28 cellular contexts compared by ENCODE assay signal in the genomic region with DNA sequence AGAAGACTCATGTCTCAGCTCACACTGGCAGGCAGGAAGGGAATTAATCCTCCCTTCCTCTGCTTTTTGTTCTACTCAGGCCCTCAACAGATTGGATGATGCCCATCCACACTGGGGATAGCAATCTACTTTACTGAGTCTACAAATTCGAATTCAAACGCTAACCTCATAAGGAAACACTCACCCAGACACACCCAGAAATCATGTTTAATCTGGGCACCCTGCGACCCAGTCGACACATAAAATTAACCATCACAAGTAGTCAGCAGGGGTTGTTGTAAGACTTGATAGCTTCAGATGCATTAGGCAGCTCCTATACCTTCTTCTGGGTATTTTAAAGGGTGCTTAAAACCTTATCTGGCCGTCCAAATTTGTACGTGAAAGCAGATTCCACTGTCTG.
"Had no signal": no experiment of that assay in that cellular context is flagged by ENCODE, and none has a peak within 500 bp of the region (broad histone marks: within the 10 kb centered on the region; RNA-seq: fewer than 3 reads in every experiment).

No MANE protein-coding gene starts in this region.

- H3K9me3 ChIP-seq: ovary, psoas muscle, right lobe of liver, sigmoid colon, spleen, suprapubic skin, testis, tibial artery, transverse colon, upper lobe of right lung, uterus had no signal

- H3K27me3 ChIP-seq: neural progenitor cell, ovary, right lobe of liver, sigmoid colon, spleen, suprapubic skin, testis, tibial artery, transverse colon, upper lobe of right lung, uterus had no signal

- H3K36me3 ChIP-seq: neural progenitor cell, ovary, right lobe of liver, sigmoid colon, spleen, suprapubic skin, tibial artery, transverse colon, upper lobe of right lung, uterus had no signal

- H3K4me1 ChIP-seq: neural progenitor cell, parathyroid adenoma, psoas muscle, right lobe of liver, sigmoid colon, spleen, suprapubic skin, testis, tibial artery, transverse colon, upper lobe of right lung, uterus had no signal

- ATAC-seq: natural killer cell; psoas muscle; right cardiac atrium; right lobe of liver; stimulated activated memory B cell treated with anti-CD40 and anti-IgM and Interleukin-4, amounts not matched to agents 10 μg/mL and 1 μg/mL and 100 μg/mL, for 72 hours; stimulated activated naive CD8-positive, alpha-beta T cell treated with anti-CD3 and anti-CD28 coated beads, Interleukin-15, amount 100 ng/mL, for 72 hours; stimulated activated naive CD8-positive, alpha-beta T cell treated with anti-CD3 and anti-CD28 coated beads, Interleukin-15, Interleukin-2, amounts not matched to agents 100 U/mL and 50 U/mL, for 24 hours; upper lobe of right lung had no signal

- H3K27ac ChIP-seq: neural progenitor cell, ovary, parathyroid adenoma, psoas muscle, right lobe of liver, sigmoid colon, spleen, suprapubic skin, testis, tibial artery, transverse colon, upper lobe of right lung, uterus had no signal

- H3K4me3 ChIP-seq: neural progenitor cell, ovary, psoas muscle, right lobe of liver, sigmoid colon, spleen, suprapubic skin, testis, tibial artery, transverse colon, upper lobe of right lung, uterus had no signal

- DNase-seq: natural killer cell; occipital lobe; ovary; posterior cingulate gyrus; psoas muscle; right cardiac atrium; right lobe of liver; sigmoid colon; small intestine; spleen; stimulated activated CD4-positive, alpha-beta T cell treated with anti-CD3 and anti-CD28 coated beads, Interleukin-12 subunit alpha, Interleukin-12 subunit beta, amount 100 ng/mL, for 4 hours; stimulated activated CD4-positive, alpha-beta T cell treated with anti-CD3 and anti-CD28 coated beads, Interleukin-1b, Interleukin-23, amount 100 ng/mL, for 48 hours; stimulated activated CD4-positive, alpha-beta T cell treated with anti-CD3 and anti-CD28 coated beads, Interleukin-4, amount 100 ng/mL, for 1 hour; stimulated activated CD4-positive, alpha-beta T cell treated with anti-CD3 and anti-CD28 coated beads, Interleukin-4, amount 100 ng/mL, for 4 hours; stimulated activated CD8-positive, alpha-beta memory T cell treated with anti-CD3 and anti-CD28 coated beads, Interleukin-4, amount 100 ng/mL, for 48 hours; stimulated activated naive CD4-positive, alpha-beta T cell; stimulated activated naive CD8-positive, alpha-beta T cell treated with anti-CD3 and anti-CD28 coated beads, Interleukin-15, amount 100 ng/mL, for 72 hours; stimulated activated naive CD8-positive, alpha-beta T cell treated with anti-CD3 and anti-CD28 coated beads, Interleukin-15, Interleukin-2, amounts not matched to agents 100 U/mL and 50 U/mL, for 24 hours; substantia nigra; testis; tibial artery; transverse colon; upper lobe of right lung; uterus had no signal
